In genomic region chr11:798093-798713, GRCh38 we compare ENCODE assay signal across 8 cellular contexts. TPM values are rescaled to one million over a fixed set of nuclear protein-coding genes. Genes with fewer than 3 reads are reported as not detected.
DNase-seq lines count a peak whose midpoint lies in the region; ATAC-seq and TF ChIP-seq lines count a peak whose summit lies in the region.

TSS of gene SLC25A22 (minus strand) at chr11:798281. CDS start at chr11:795006, 3,275 bp downstream.

- H3K4me2 ChIP-seq in BLaER1 treated with 17β-estradiol and CSF1 and Interleukin-3, amounts not matched to agents 10 nM and 100 nM = peak within 1 kb of the TSS; percentile 99 to 100 (median 100)

- H3K9me3 ChIP-seq in BLaER1 treated with 17β-estradiol and CSF1 and Interleukin-3, amounts not matched to agents 10 nM and 100 nM (replicated peaks in 1 of 11) = no peaks in the 10 kb centered on the region

- CTCF ChIA-PET in activated CD8-positive, alpha-beta memory T cell treated with anti-CD3 and anti-CD28 coated beads, Interleukin-2, amount 10 ng/mL, durations not matched to agents 7 days and 5 days (lab: Charles Lee) = interaction anchor here (1.0 to 1.5 kb wide), 5 partner anchors 11 to 72 kb away, joined by 3 to 4 read pairs (median 3); partner anchors contain the start of gene RPLP2

- peaks cover 22 to 62% (median 55%) of the 10 kb centered on the region in 11 experiments; a peak in 20 of 22 replicates for H3K36me3 ChIP-seq in BLaER1 treated with 17β-estradiol and CSF1 and Interleukin-3, amounts not matched to agents 10 nM and 100 nM

- DNase-seq in GM19240 (ENCODE audit: insufficient read length, low spot score) (peak; percentile 93), NOMO-1 treated with DMSO at 0.1 percent for 48 hours (lab: John Stamatoyannopoulos, UW; ENCODE audit: unreplicated experiment) (peak; percentile 79), endothelial cell (ENCODE audit: low spot score) (peak; percentile 95), midbrain (lab: John Stamatoyannopoulos, UW) (peak; percentile 77)
- peak; percentile 88 for DNase-seq in activated CD8-positive, alpha-beta memory T cell treated with anti-CD3 and anti-CD28 coated beads, Interleukin-2, amount 10 ng/mL, durations not matched to agents 7 days and 5 days
- peak; percentile 76 to 79 for DNase-seq in stimulated activated CD8-positive, alpha-beta memory T cell treated with anti-CD3 and anti-CD28 coated beads, Interleukin-2, amount 100 ng/mL, for 48 hours (ENCODE audit: low read depth in 2 of 2)

- peaks cover 4% of the 10 kb centered on the region for H3K36me3 Mint-ChIP-seq in activated CD8-positive, alpha-beta memory T cell treated with anti-CD3 and anti-CD28 coated beads, Interleukin-2, amount 10 ng/mL, durations not matched to agents 7 days and 5 days
- no peaks in the 10 kb centered on the region for H3K36me3 Mint-ChIP-seq in endothelial cell (ENCODE audit: low read depth, unreplicated experiment)

- H3K27ac Mint-ChIP-seq in activated CD8-positive, alpha-beta memory T cell treated with anti-CD3 and anti-CD28 coated beads, Interleukin-2, amount 10 ng/mL, durations not matched to agents 7 days and 5 days = peak within 1 kb of the TSS; percentile 84
- no peak within 1 kb of the TSS for H3K27ac Mint-ChIP-seq in endothelial cell (ENCODE audit: unreplicated experiment)

- H3K27ac ChIP-seq in BLaER1 treated with 17β-estradiol and CSF1 and Interleukin-3, amounts not matched to agents 10 nM and 100 nM = peak within 1 kb of the TSS in 10 of 11 experiments; percentile 53 to 89 (median 82); a peak in 20 of 22 replicates

- H3K4me1 Mint-ChIP-seq in activated CD8-positive, alpha-beta memory T cell treated with anti-CD3 and anti-CD28 coated beads, Interleukin-2, amount 10 ng/mL, durations not matched to agents 7 days and 5 days = peaks cover 16% of the 10 kb centered on the region
- no peaks in the 10 kb centered on the region for H3K4me1 Mint-ChIP-seq in endothelial cell (ENCODE audit: unreplicated experiment)

- peak; percentile 94 for TF ChIP-seq CTCF in endothelial cell (IDR thresholded peaks at IDR 0.05; ENCODE audit: unreplicated experiment)

- peak within 1 kb of the TSS; percentile 74 to 93 (median 87) for H3K9ac ChIP-seq in BLaER1 treated with 17β-estradiol and CSF1 and Interleukin-3, amounts not matched to agents 10 nM and 100 nM

- H3K4me3 ChIP-seq in BLaER1 treated with 17β-estradiol and CSF1 and Interleukin-3, amounts not matched to agents 10 nM and 100 nM = peak within 1 kb of the TSS; percentile 63 to 92 (median 87)

- peak within 1 kb of the TSS; percentile 85 for H3K4me3 Mint-ChIP-seq in activated CD8-positive, alpha-beta memory T cell treated with anti-CD3 and anti-CD28 coated beads, Interleukin-2, amount 10 ng/mL, durations not matched to agents 7 days and 5 days
- H3K4me3 Mint-ChIP-seq in endothelial cell (ENCODE audit: unreplicated experiment) = peak within 1 kb of the TSS; percentile 83

- ATAC-seq in HG03457 (IDR thresholded peaks at IDR 0.05; ENCODE audit: unreplicated experiment) = peak; percentile 35
- ATAC-seq in activated CD8-positive, alpha-beta memory T cell treated with anti-CD3 and anti-CD28 coated beads, Interleukin-2, amount 10 ng/mL, durations not matched to agents 7 days and 5 days = peak; percentile 60

- H3K9me3 Mint-ChIP-seq in activated CD8-positive, alpha-beta memory T cell treated with anti-CD3 and anti-CD28 coated beads, Interleukin-2, amount 10 ng/mL, durations not matched to agents 7 days and 5 days (ENCODE audit: low read depth) = no peaks in the 10 kb centered on the region
- H3K9me3 Mint-ChIP-seq in endothelial cell (ENCODE audit: unreplicated experiment) = no peaks in the 10 kb centered on the region

- peaks cover 0 to 90% (median 55%) of the 10 kb centered on the region in 11 experiments; a peak in 18 of 22 replicates for H4K20me1 ChIP-seq in BLaER1 treated with 17β-estradiol and CSF1 and Interleukin-3, amounts not matched to agents 10 nM and 100 nM

- no peaks in the 10 kb centered on the region for H3K27me3 ChIP-seq in BLaER1 treated with 17β-estradiol and CSF1 and Interleukin-3, amounts not matched to agents 10 nM and 100 nM

- peaks cover 28 to 52% (median 45%) of the 10 kb centered on the region in 10 experiments for H3K4me1 ChIP-seq in BLaER1 treated with 17β-estradiol and CSF1 and Interleukin-3, amounts not matched to agents 10 nM and 100 nM

- H3K27me3 Mint-ChIP-seq in activated CD8-positive, alpha-beta memory T cell treated with anti-CD3 and anti-CD28 coated beads, Interleukin-2, amount 10 ng/mL, durations not matched to agents 7 days and 5 days = no peaks in the 10 kb centered on the region
- H3K27me3 Mint-ChIP-seq in endothelial cell (ENCODE audit: unreplicated experiment) = peaks cover 10% of the 10 kb centered on the region

RNA-seq across cellular contexts. Expression of gene SLC25A22, which starts in this region (rescaled TPM):
- total RNA-seq in activated CD8-positive, alpha-beta memory T cell treated with anti-CD3 and anti-CD28 coated beads, Interleukin-2, amount 10 ng/mL, durations not matched to agents 7 days and 5 days = 10 to 100 TPM; 49.4 to 54.7 TPM
- 17.8 TPM for total RNA-seq in endothelial cell (ENCODE audit: unreplicated experiment)

Comparison
In these comparisons a context has a peak if more than half of its experiments do, and no peak if none do; other contexts are left out.
1. Peak in every context shown above with its lines: DNase-seq, ATAC-seq, H3K4me3 ChIP-seq and H3K27ac ChIP-seq.